In genomic region chrX:68508799-68509198, GRCh38 we compare ENCODE assay signal across 11 cellular contexts. TPM values are rescaled to one million over a fixed set of nuclear protein-coding genes. Genes with fewer than 3 reads are reported as not detected.
DNase-seq lines count a peak whose midpoint lies in the region; ATAC-seq and TF ChIP-seq lines count a peak whose summit lies in the region.
"Had no signal": no experiment of that assay in that cellular context is flagged by ENCODE, and none has a peak within 500 bp of the region (broad histone marks: within the 10 kb centered on the region; RNA-seq: fewer than 3 reads in every experiment).

No MANE protein-coding gene starts in this region.

- H3K9me3 ChIP-seq in NT2/D1 (ENCODE audit: insufficient read depth, low read length) = no peaks in the 10 kb centered on the region

- no peaks in the 10 kb centered on the region for H3K27me3 Mint-ChIP-seq in activated CD4-positive, alpha-beta T cell treated with anti-CD3 and anti-CD28 coated beads, Interleukin-2, amount 10 ng/mL, durations not matched to agents 24 days and 14 days
- H3K27me3 Mint-ChIP-seq in chondrocyte (ENCODE audit: low read depth) (no peaks in the 10 kb centered on the region), naive B cell (no peaks in the 10 kb centered on the region)

- H3K9me3 Mint-ChIP-seq in activated CD4-positive, alpha-beta T cell treated with anti-CD3 and anti-CD28 coated beads, Interleukin-2, amount 10 ng/mL, durations not matched to agents 24 days and 14 days = no peaks in the 10 kb centered on the region
- H3K9me3 Mint-ChIP-seq in chondrocyte (ENCODE audit: low read depth) (no peaks in the 10 kb centered on the region), naive B cell (no peaks in the 10 kb centered on the region)

- peaks cover 26% of the 10 kb centered on the region for H3K36me3 Mint-ChIP-seq in activated CD4-positive, alpha-beta T cell treated with anti-CD3 and anti-CD28 coated beads, Interleukin-2, amount 10 ng/mL, durations not matched to agents 24 days and 14 days (ENCODE audit: low read depth)
- no peaks in the 10 kb centered on the region for H3K36me3 Mint-ChIP-seq in chondrocyte (ENCODE audit: low read depth)
- no peaks in the 10 kb centered on the region for H3K36me3 Mint-ChIP-seq in naive B cell

- no peak overlapping the region for H3K4me3 ChIP-seq in NT2/D1 (ENCODE audit: insufficient read length, low read depth)

- no peaks in the 10 kb centered on the region for H3K27me3 ChIP-seq in NT2/D1 (ENCODE audit: insufficient read depth, insufficient read length)

- no peak overlapping the region for H3K9ac ChIP-seq in NT2/D1 (ENCODE audit: insufficient read length, low read depth)

- H3K4me3 Mint-ChIP-seq in activated CD4-positive, alpha-beta T cell treated with anti-CD3 and anti-CD28 coated beads, Interleukin-2, amount 10 ng/mL, durations not matched to agents 24 days and 14 days = no peak overlapping the region
- H3K4me3 Mint-ChIP-seq in chondrocyte (ENCODE audit: unreplicated experiment) (no peak overlapping the region), naive B cell (no peak overlapping the region)

- TF ChIP-seq CTCF in chondrocyte (IDR thresholded peaks at IDR 0.05) = no peak

- peaks cover 40% of the 10 kb centered on the region for H3K36me3 ChIP-seq in NT2/D1 (ENCODE audit: insufficient read depth, insufficient read length, low read length)

- peak; percentile 37 to 58 for ATAC-seq in naive B cell (ENCODE audit: low read depth in 2 of 2)

- no peak for DNase-seq in activated CD4-positive, alpha-beta T cell treated with anti-CD3 and anti-CD28 coated beads, Interleukin-2, amount 10 ng/mL, durations not matched to agents 24 days and 14 days
- DNase-seq in activated CD4-positive, alpha-beta T cell treated with anti-CD3 and anti-CD28 coated beads for 48 hours = no peak
- DNase-seq in NT2/D1 (ENCODE audit: low read depth, low spot score) (peak; percentile 8), chondrocyte (ENCODE audit: low spot score) (no peak), naive B cell (no peak), AG20443 (ENCODE audit: low spot score) (no peak), NCI-H1930 (lab: John Stamatoyannopoulos, UW) (no peak), DMS 273 (lab: John Stamatoyannopoulos, UW; ENCODE audit: unreplicated experiment) (no peak)
- DNase-seq: activated T-cell treated with anti-CD3 and anti-CD28 coated beads, Interleukin-2, amount 50 U/mL, for 48 hours; NCI-H1048; T1000 had no signal

- no peaks in the 10 kb centered on the region for H3K4me1 ChIP-seq in NT2/D1 (ENCODE audit: insufficient read depth, insufficient read length)

- intact Hi-C loops in activated CD4-positive, alpha-beta T cell treated with anti-CD3 and anti-CD28 coated beads, Interleukin-2, amount 10 ng/mL, durations not matched to agents 24 days and 14 days (cut with micrococcal nuclease) = loop anchor here (10.0 kb wide), 1 partner anchor 324 kb away; no protein-coding TSS in a partner anchor

- H3K27ac Mint-ChIP-seq in activated CD4-positive, alpha-beta T cell treated with anti-CD3 and anti-CD28 coated beads, Interleukin-2, amount 10 ng/mL, durations not matched to agents 24 days and 14 days = peak overlapping the region; percentile 66
- peak overlapping the region; percentile 2 for H3K27ac Mint-ChIP-seq in chondrocyte (ENCODE audit: unreplicated experiment)
- H3K27ac Mint-ChIP-seq in naive B cell = peak overlapping the region in 3 of 6 donors; percentile 3 to 42 (median 17)

- H3K4me1 Mint-ChIP-seq in activated CD4-positive, alpha-beta T cell treated with anti-CD3 and anti-CD28 coated beads, Interleukin-2, amount 10 ng/mL, durations not matched to agents 24 days and 14 days = peaks cover 29% of the 10 kb centered on the region
- H3K4me1 Mint-ChIP-seq in chondrocyte (ENCODE audit: low read depth) (peaks cover 9% of the 10 kb centered on the region), naive B cell (peaks cover 5 to 19% (median 12%) of the 10 kb centered on the region in 3 donors)

RNA-seq across cellular contexts. Expression of gene YIPF6, which starts 9.9 kb away (rescaled TPM):
- 21.1 and 21.8 TPM in 2 replicates for total RNA-seq in activated CD4-positive, alpha-beta T cell treated with anti-CD3 and anti-CD28 coated beads, Interleukin-2, amount 10 ng/mL, durations not matched to agents 24 days and 14 days
- total RNA-seq in chondrocyte = 34.2 to 42.9 TPM (median 41.1 TPM) in 3 replicates
- polyA plus RNA-seq in naive B cell (ENCODE audit: low read depth in 6 of 6) = 10 to 100 TPM; 12.7 to 25.2 (median 19.8) TPM
